12 cellular contexts compared by ENCODE assay signal in the genomic region with DNA sequence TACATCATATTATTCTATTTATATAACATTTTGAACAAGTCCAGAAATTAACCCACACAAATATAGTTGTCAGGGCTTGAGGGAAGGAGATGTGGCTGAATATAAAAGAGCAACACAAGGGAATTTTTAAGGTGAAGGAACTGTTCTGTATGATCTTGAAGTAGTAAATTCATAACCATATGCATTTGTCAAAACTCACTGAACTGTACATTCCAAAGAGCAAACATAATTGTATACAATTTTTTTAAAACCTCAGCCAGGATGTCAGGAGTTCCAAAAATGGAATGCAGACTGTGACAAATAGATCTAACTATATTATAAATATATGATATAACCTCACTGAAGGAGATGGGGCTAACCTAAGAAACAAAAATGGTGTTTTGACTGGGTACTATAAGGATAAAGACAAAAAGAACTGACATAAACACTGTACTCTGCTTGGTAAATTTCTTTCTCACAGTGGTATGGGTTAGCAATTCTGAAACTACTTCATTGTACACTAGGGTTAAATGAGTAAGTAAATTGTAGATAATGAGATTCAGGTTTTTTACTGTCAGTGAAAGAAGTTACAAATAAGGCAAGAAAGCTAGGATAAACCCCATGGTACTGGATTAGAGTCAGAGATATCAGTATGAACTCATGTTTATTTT. TPM values are rescaled to one million over a fixed set of nuclear protein-coding genes. Genes with fewer than 3 reads are reported as not detected.
DNase-seq lines count a peak whose midpoint lies in the region; ATAC-seq and TF ChIP-seq lines count a peak whose summit lies in the region.
"Had no signal": no experiment of that assay in that cellular context is flagged by ENCODE, and none has a peak within 500 bp of the region (broad histone marks: within the 10 kb centered on the region; RNA-seq: fewer than 3 reads in every experiment).

No MANE protein-coding gene starts in this region.

- peaks cover 41 to 47% of the 10 kb centered on the region in 2 donors for H3K4me1 Mint-ChIP-seq in natural killer cell treated with Interleukin-12 subunit alpha and Interleukin-12 subunit beta and Interleukin-15 and Interleukin-18, amount 100 ng/mL, for 72 hours (ENCODE audit: low read depth in 2 of 2)
- peaks cover 29 to 48% of the 10 kb centered on the region in 2 donors for H3K4me1 Mint-ChIP-seq in natural killer cell
- peaks cover 45% of the 10 kb centered on the region for H3K4me1 Mint-ChIP-seq in HFFc6 (ENCODE audit: low read depth)
- peaks cover 21% of the 10 kb centered on the region for H3K4me1 Mint-ChIP-seq in type B pancreatic cell (ENCODE audit: unreplicated experiment)
- H3K4me1 Mint-ChIP-seq in H9, result peaks cover 20 to 33% of the 10 kb centered on the region in 2 experiments

- no peak overlapping the region for H2AFZ ChIP-seq in H9 (ENCODE audit: low read length)

- no peak overlapping the region for H2BK5ac ChIP-seq in H9 (ENCODE audit: insufficient read length, low read length)

- no peak for DNase-seq in natural killer cell treated with Interleukin-12 subunit alpha and Interleukin-12 subunit beta and Interleukin-15 and Interleukin-18, amount 100 ng/mL, for 72 hours (ENCODE audit: low spot score)
- no peak for DNase-seq in natural killer cell
- no peak for DNase-seq in HFFc6
- DNase-seq in type B pancreatic cell (ENCODE audit: extremely low spot score, unreplicated experiment), result no peak
- DNase-seq in central memory CD4-positive, alpha-beta T cell, result no peak
- no peak for DNase-seq in ecto neural progenitor cell (ENCODE audit: low spot score)
- no peak for DNase-seq in H9
- DNase-seq: NCI-H1048, RPMI8226 had no signal

- H3K56ac ChIP-seq in H9 (ENCODE audit: insufficient read length, low read depth, low read length), result no peak overlapping the region

- H2AK5ac ChIP-seq in H9 (ENCODE audit: insufficient read length, low read length), result no peak overlapping the region

- H2BK15ac ChIP-seq in H9 (ENCODE audit: low read depth, low read length), result no peak overlapping the region

- H4K5ac ChIP-seq in H9 (ENCODE audit: insufficient read length, low read depth, low read length), result no peak overlapping the region

- no peak overlapping the region for H3K23ac ChIP-seq in H9 (ENCODE audit: insufficient read length, low read depth, low read length)

- peak overlapping the region; percentile 30 for H3K4me3 Mint-ChIP-seq in natural killer cell treated with Interleukin-12 subunit alpha and Interleukin-12 subunit beta and Interleukin-15 and Interleukin-18, amount 100 ng/mL, for 72 hours
- no peak overlapping the region for H3K4me3 Mint-ChIP-seq in natural killer cell
- H3K4me3 Mint-ChIP-seq in HFFc6, result no peak overlapping the region
- no peak overlapping the region for H3K4me3 Mint-ChIP-seq in type B pancreatic cell
- no peak overlapping the region for H3K4me3 Mint-ChIP-seq in H9
- H3K4me3 Mint-ChIP-seq: nephron had no signal

- no peak overlapping the region for H3K4ac ChIP-seq in H9 (ENCODE audit: low read depth, low read length)

- no peak for TF ChIP-seq CTCF in natural killer cell (IDR thresholded peaks at IDR 0.05)
- no peak for TF ChIP-seq CTCF in HFFc6 (IDR thresholded peaks at IDR 0.05)
- TF ChIP-seq CTCF in type B pancreatic cell (conservative IDR thresholded peaks at IDR 0.05), result no peak
- no peak for TF ChIP-seq CTCF in H9 (conservative IDR thresholded peaks at IDR 0.05)

- H3T11ph ChIP-seq in H9 (ENCODE audit: low read length), result no peak overlapping the region

- H4K20me1 ChIP-seq in H9 (ENCODE audit: control insufficient read depth, insufficient read depth, insufficient read length), result no peaks in the 10 kb centered on the region

- H3K23me2 ChIP-seq in H9 (ENCODE audit: insufficient read length, low read depth, low read length, poor library complexity, severe bottlenecking), result no peaks in the 10 kb centered on the region

- no peak overlapping the region for H2BK20ac ChIP-seq in H9 (ENCODE audit: low read depth, low read length, poor library complexity, severe bottlenecking)

- H3K18ac ChIP-seq in H9 (ENCODE audit: insufficient read length, low read depth, low read length), result no peak overlapping the region

- no peak overlapping the region for H3K27ac Mint-ChIP-seq in natural killer cell treated with Interleukin-12 subunit alpha and Interleukin-12 subunit beta and Interleukin-15 and Interleukin-18, amount 100 ng/mL, for 72 hours
- H3K27ac Mint-ChIP-seq in natural killer cell, result no peak overlapping the region
- H3K27ac Mint-ChIP-seq in HFFc6, result peak overlapping the region; percentile 29; the same call in 1 of the 2 replicates
- peak overlapping the region; percentile 38 for H3K27ac Mint-ChIP-seq in type B pancreatic cell
- H3K27ac Mint-ChIP-seq in H9, result no peak overlapping the region; a peak in 1 of 7 replicates

- ATAC-seq in natural killer cell treated with Interleukin-12 subunit alpha and Interleukin-12 subunit beta and Interleukin-15 and Interleukin-18, amount 100 ng/mL, for 72 hours, result peak; percentile 80 to 96
- ATAC-seq in natural killer cell, result no peak
- ATAC-seq in HG03457 (IDR thresholded peaks at IDR 0.05; ENCODE audit: unreplicated experiment), result peak; percentile 87

- no peak overlapping the region for H3K14ac ChIP-seq in H9 (ENCODE audit: insufficient read depth, low read length)

- no peaks in the 10 kb centered on the region for H3K4me1 ChIP-seq in H9 (ENCODE audit: insufficient read depth, low read length)

- H3K36me3 Mint-ChIP-seq in natural killer cell treated with Interleukin-12 subunit alpha and Interleukin-12 subunit beta and Interleukin-15 and Interleukin-18, amount 100 ng/mL, for 72 hours, result no peaks in the 10 kb centered on the region
- H3K36me3 Mint-ChIP-seq in natural killer cell (no peaks in the 10 kb centered on the region), HFFc6 (ENCODE audit: low read depth) (0 out of 2 replicates have a peak, but pooled peaks cover 3% of the 10 kb centered on the region), type B pancreatic cell (peaks cover 13% of the 10 kb centered on the region), H9 (ENCODE audit: insufficient read depth in 1 of 3, low read depth in 3 of 3) (no peaks in the 10 kb centered on the region; a peak in 1 of 7 replicates)

- H3K9me3 Mint-ChIP-seq in natural killer cell treated with Interleukin-12 subunit alpha and Interleukin-12 subunit beta and Interleukin-15 and Interleukin-18, amount 100 ng/mL, for 72 hours, result no peaks in the 10 kb centered on the region
- H3K9me3 Mint-ChIP-seq in natural killer cell, result no peaks in the 10 kb centered on the region
- H3K9me3 Mint-ChIP-seq in HFFc6, result no peaks in the 10 kb centered on the region
- no peaks in the 10 kb centered on the region for H3K9me3 Mint-ChIP-seq in type B pancreatic cell
- no peaks in the 10 kb centered on the region for H3K9me3 Mint-ChIP-seq in H9
- H3K9me3 Mint-ChIP-seq: nephron had no signal

- H3K9me3 ChIP-seq in H9 (ENCODE audit: control insufficient read depth, low read depth, low read length), result no peaks in the 10 kb centered on the region

- intact Hi-C loops in natural killer cell (cut with micrococcal nuclease), result no loop called here

- H3K79me2 ChIP-seq in H9 (ENCODE audit: insufficient read depth, low read length), result no peaks in the 10 kb centered on the region; the same call in 1 of the 2 replicates

- no peak overlapping the region for H3K4me2 ChIP-seq in H9 (ENCODE audit: insufficient read depth, insufficient read length, low read length)

- no peak overlapping the region for H4K8ac ChIP-seq in H9 (replicated peaks; ENCODE audit: insufficient read length, low read depth, low read length)

- no peak overlapping the region for H3K27ac ChIP-seq in H9 (ENCODE audit: insufficient read length, low read depth, low read length)
- H3K27ac ChIP-seq: C4-2B had no signal

- no peak overlapping the region for H2BK12ac ChIP-seq in H9 (ENCODE audit: insufficient read length, low read depth, low read length)

- H3K9ac ChIP-seq in H9 (ENCODE audit: extremely low read depth, insufficient read length, low read length), result no peak overlapping the region

- H3K79me1 ChIP-seq in H9 (ENCODE audit: insufficient read depth, low read depth, low read length, poor library complexity, severe bottlenecking), result peaks cover 3% of the 10 kb centered on the region

- H3K27me3 Mint-ChIP-seq in natural killer cell treated with Interleukin-12 subunit alpha and Interleukin-12 subunit beta and Interleukin-15 and Interleukin-18, amount 100 ng/mL, for 72 hours, result no peaks in the 10 kb centered on the region
- H3K27me3 Mint-ChIP-seq in natural killer cell (ENCODE audit: low read depth in 2 of 2) (no peaks in the 10 kb centered on the region), HFFc6 (ENCODE audit: insufficient read depth) (no peaks in the 10 kb centered on the region), type B pancreatic cell (no peaks in the 10 kb centered on the region), H9 (ENCODE audit: low read depth) (no peaks in the 10 kb centered on the region)

- no peak overlapping the region for H4K91ac ChIP-seq in H9 (ENCODE audit: insufficient read length, low read depth, low read length)

- H3K27me3 ChIP-seq in H9 (ENCODE audit: insufficient read depth, low read length), result no peaks in the 10 kb centered on the region

- H2BK120ac ChIP-seq in H9 (ENCODE audit: low read depth, low read length, poor library complexity, severe bottlenecking), result no peak overlapping the region

RNA-seq across cellular contexts. Expression of a gene that starts 14.4 kb away (rescaled TPM):
- total RNA-seq in natural killer cell treated with Interleukin-12 subunit alpha and Interleukin-12 subunit beta and Interleukin-15 and Interleukin-18, amount 100 ng/mL, for 72 hours, result 10 to 100 TPM; 34.9 to 43.5 TPM
- total RNA-seq in natural killer cell (10 to 100 TPM; 55.4 to 67.2 (median 61.1) TPM), type B pancreatic cell (ENCODE audit: low replicate concordance) (49.9 and 76.9 TPM in 2 replicates), H9 (2021) (25.8 and 31.4 TPM in 2 replicates)
- 10 to 100 TPM; 33.5 to 43.9 (median 37.4) TPM for total RNA-seq in HFFc6 (2021; fragmentation: NEBNext Ultra II Directional; extraction: Animal tissue kit (Norgen Biotek cat#: 25700))

Comparison
In these comparisons a context has a peak if more than half of its experiments do, and no peak if none do; other contexts are left out.
1. ATAC-seq: peak in natural killer cell treated with Interleukin-12 subunit alpha and Interleukin-12 subunit beta and Interleukin-15 and Interleukin-18, amount 100 ng/mL, for 72 hours (2 of 2) and HG03457 (single experiment); none in natural killer cell (0 of 3).
2. H3K27ac Mint-ChIP-seq: peak in HFFc6 (single experiment) and type B pancreatic cell (single experiment); none in natural killer cell treated with Interleukin-12 subunit alpha and Interleukin-12 subunit beta and Interleukin-15 and Interleukin-18, amount 100 ng/mL, for 72 hours (0 of 2), natural killer cell (0 of 2) and H9 (0 of 3).